In genomic region chr17:71444011-71444574, GRCh38 we compare ENCODE assay signal across 22 cellular contexts.
DNase-seq lines count a peak whose midpoint lies in the region; TF ChIP-seq lines count a peak whose summit lies in the region.
"Had no signal": no experiment of that assay in that cellular context is flagged by ENCODE, and none has a peak within 500 bp of the region (broad histone marks: within the 10 kb centered on the region; RNA-seq: fewer than 3 reads in every experiment).

No MANE protein-coding gene starts in this region.

- H3K27me3 ChIP-seq in suprapubic skin, result no peaks in the 10 kb centered on the region
- no peaks in the 10 kb centered on the region for H3K27me3 ChIP-seq in H7 (ENCODE audit: control insufficient read depth, insufficient read depth, low read length)
- H3K27me3 ChIP-seq: BLaER1 treated with 17β-estradiol and CSF1 and Interleukin-3, amounts not matched to agents 10 nM and 100 nM had no signal

- TF ChIP-seq EP300 in suprapubic skin (IDR thresholded peaks at IDR 0.05), result no peak

- WGBS in suprapubic skin, result 66% methylated on average over 4 of the region's 4 CpGs

- no peak overlapping the region for H3K4me3 ChIP-seq in suprapubic skin
- H3K4me3 ChIP-seq in H7 (ENCODE audit: insufficient read depth, low read depth, low read length), result no peak overlapping the region
- H3K4me3 ChIP-seq: BLaER1 treated with 17β-estradiol and CSF1 and Interleukin-3, amounts not matched to agents 10 nM and 100 nM; SK-N-MC had no signal

- no peak for TF ChIP-seq CTCF in suprapubic skin (IDR thresholded peaks at IDR 0.05)

- no peak for TF ChIP-seq POLR2A in suprapubic skin (IDR thresholded peaks at IDR 0.05)

- no peaks in the 10 kb centered on the region for H3K36me3 ChIP-seq in suprapubic skin
- no peaks in the 10 kb centered on the region for H3K36me3 ChIP-seq in H7 (replicated peaks; ENCODE audit: control insufficient read depth, insufficient read depth, low read length)
- H3K36me3 ChIP-seq: BLaER1 treated with 17β-estradiol and CSF1 and Interleukin-3, amounts not matched to agents 10 nM and 100 nM had no signal

- peak overlapping the region; percentile 8 for H3K27ac ChIP-seq in suprapubic skin
- H3K27ac ChIP-seq: 22Rv1; BLaER1 treated with 17β-estradiol and CSF1 and Interleukin-3, amounts not matched to agents 10 nM and 100 nM; HL-60; RWPE1; SK-N-MC had no signal

- DNase-seq in NCI-H2029 treated with DMSO at 0.1 percent for 48 hours (lab: John Stamatoyannopoulos, UW) (peak; percentile 11), NCI-H2029 (lab: John Stamatoyannopoulos, UW) (no peak), H4 (ENCODE audit: low spot score) (peak; percentile 80), NCI-H748 treated with DMSO at 0.1 percent for 48 hours (lab: John Stamatoyannopoulos, UW) (peak; percentile 25), suprapubic skin (ENCODE audit: low spot score in 2 of 2) (no peak), OCI-M1 (lab: John Stamatoyannopoulos, UW) (no peak), HUDEP-2 (lab: John Stamatoyannopoulos, UW; ENCODE audit: unreplicated experiment in 76 of 76) (no peak), H7 (no peak)
- DNase-seq: CD8-positive, alpha-beta T cell; GF-D8; HFFc6; KG1; NCI-H1694; NCI-H226; NCI-H524; SHP77 treated with DMSO at 0.1 percent for 48 hours; T-helper 2 cell had no signal

- H3K9me3 ChIP-seq in suprapubic skin, result no peaks in the 10 kb centered on the region

- peaks cover 9% of the 10 kb centered on the region for H3K4me1 ChIP-seq in suprapubic skin

Comparison
In these comparisons a context has a peak if more than half of its experiments do, and no peak if none do; other contexts are left out.
1. DNase-seq: peak in NCI-H2029 treated with DMSO at 0.1 percent for 48 hours (single experiment), H4 (single experiment) and NCI-H748 treated with DMSO at 0.1 percent for 48 hours (single experiment); none in NCI-H2029 (single experiment), suprapubic skin (0 of 2), OCI-M1 (single experiment), HUDEP-2 (0 of 76) and H7 (single experiment).